20 cellular contexts compared by ENCODE assay signal in genomic region chr3:17162116-17162515, GRCh38.
DNase-seq lines count a peak whose midpoint lies in the region; ATAC-seq and TF ChIP-seq lines count a peak whose summit lies in the region.
"Had no signal": no experiment of that assay in that cellular context is flagged by ENCODE, and none has a peak within 500 bp of the region (broad histone marks: within the 10 kb centered on the region; RNA-seq: fewer than 3 reads in every experiment).

No MANE protein-coding gene starts in this region.

- peaks cover 55% of the 10 kb centered on the region for H3K36me3 Mint-ChIP-seq in activated CD8-positive, alpha-beta T cell treated with anti-CD3 and anti-CD28 coated beads, Interleukin-2, amount 10 ng/mL, durations not matched to agents 7 days and 5 days (ENCODE audit: low read depth)
- H3K36me3 Mint-ChIP-seq in activated CD8-positive, alpha-beta T cell treated with anti-CD3 and anti-CD28 coated beads for 36 hours (ENCODE audit: low read depth): peaks cover 10% of the 10 kb centered on the region
- H3K36me3 Mint-ChIP-seq in T-helper 17 cell (ENCODE audit: low read depth) (no peaks in the 10 kb centered on the region), neural crest cell (ENCODE audit: low read depth) (no peaks in the 10 kb centered on the region)

- H3K9me3 Mint-ChIP-seq in activated CD8-positive, alpha-beta T cell treated with anti-CD3 and anti-CD28 coated beads, Interleukin-2, amount 10 ng/mL, durations not matched to agents 7 days and 5 days (ENCODE audit: insufficient read depth): no peaks in the 10 kb centered on the region
- no peaks in the 10 kb centered on the region for H3K9me3 Mint-ChIP-seq in activated CD8-positive, alpha-beta T cell treated with anti-CD3 and anti-CD28 coated beads for 36 hours
- H3K9me3 Mint-ChIP-seq in neural crest cell: no peaks in the 10 kb centered on the region
- H3K9me3 Mint-ChIP-seq: HFFc6 had no signal

- H3K27ac Mint-ChIP-seq in activated CD8-positive, alpha-beta T cell treated with anti-CD3 and anti-CD28 coated beads, Interleukin-2, amount 10 ng/mL, durations not matched to agents 7 days and 5 days: peak overlapping the region; percentile 32
- H3K27ac Mint-ChIP-seq in activated CD8-positive, alpha-beta T cell treated with anti-CD3 and anti-CD28 coated beads for 36 hours: no peak overlapping the region
- peak overlapping the region; percentile 59 for H3K27ac Mint-ChIP-seq in T-helper 17 cell
- H3K27ac Mint-ChIP-seq in neural crest cell (ENCODE audit: unreplicated experiment): peak overlapping the region; percentile 67
- H3K27ac Mint-ChIP-seq: HFFc6 had no signal

- intact Hi-C loops in activated CD8-positive, alpha-beta T cell treated with anti-CD3 and anti-CD28 coated beads for 36 hours (cut with micrococcal nuclease): no loop called here

- no peaks in the 10 kb centered on the region for H3K27me3 Mint-ChIP-seq in activated CD8-positive, alpha-beta T cell treated with anti-CD3 and anti-CD28 coated beads, Interleukin-2, amount 10 ng/mL, durations not matched to agents 7 days and 5 days (ENCODE audit: low read depth)
- H3K27me3 Mint-ChIP-seq in activated CD8-positive, alpha-beta T cell treated with anti-CD3 and anti-CD28 coated beads for 36 hours: no peaks in the 10 kb centered on the region
- no peaks in the 10 kb centered on the region for H3K27me3 Mint-ChIP-seq in T-helper 17 cell
- no peaks in the 10 kb centered on the region for H3K27me3 Mint-ChIP-seq in neural crest cell (ENCODE audit: low read depth)

- H3K4me3 Mint-ChIP-seq in activated CD8-positive, alpha-beta T cell treated with anti-CD3 and anti-CD28 coated beads, Interleukin-2, amount 10 ng/mL, durations not matched to agents 7 days and 5 days: no peak overlapping the region
- no peak overlapping the region for H3K4me3 Mint-ChIP-seq in activated CD8-positive, alpha-beta T cell treated with anti-CD3 and anti-CD28 coated beads for 36 hours
- no peak overlapping the region for H3K4me3 Mint-ChIP-seq in T-helper 17 cell
- H3K4me3 Mint-ChIP-seq in neural crest cell: no peak overlapping the region
- H3K4me3 Mint-ChIP-seq: HFFc6 had no signal

- CTCF ChIA-PET in activated CD8-positive, alpha-beta T cell treated with anti-CD3 and anti-CD28 coated beads, Interleukin-2, amount 10 ng/mL, durations not matched to agents 7 days and 5 days (lab: Charles Lee): no interaction called here
- CTCF ChIA-PET in activated CD8-positive, alpha-beta T cell treated with anti-CD3 and anti-CD28 coated beads for 36 hours (lab: Charles Lee): interaction anchor here (1.0 kb wide), 1 partner anchor 13 kb away, joined by 3 read pairs; no protein-coding TSS in a partner anchor

- POLR2A ChIA-PET in activated CD8-positive, alpha-beta T cell treated with anti-CD3 and anti-CD28 coated beads, Interleukin-2, amount 10 ng/mL, durations not matched to agents 7 days and 5 days (lab: Charles Lee): no interaction called here
- POLR2A ChIA-PET in activated CD8-positive, alpha-beta T cell treated with anti-CD3 and anti-CD28 coated beads for 36 hours (lab: Charles Lee): interaction anchor here (1.0 kb wide), 1 partner anchor 18 kb away, joined by 3 read pairs; no protein-coding TSS in a partner anchor

- no peak for ATAC-seq in activated CD8-positive, alpha-beta T cell treated with anti-CD3 and anti-CD28 coated beads, Interleukin-2, amount 10 ng/mL, durations not matched to agents 7 days and 5 days
- no peak for ATAC-seq in activated CD8-positive, alpha-beta T cell treated with anti-CD3 and anti-CD28 coated beads for 36 hours
- ATAC-seq in T-helper 17 cell: no peak
- ATAC-seq in stimulated activated naive CD8-positive, alpha-beta T cell treated with anti-CD3 and anti-CD28 coated beads, Interleukin-15, Interleukin-2, amounts not matched to agents 100 U/mL and 50 U/mL, for 24 hours: no peak

- H3K9me3 ChIP-seq in T-helper 17 cell (ENCODE audit: control insufficient read depth, low read length, poor library complexity, severe bottlenecking): no peaks in the 10 kb centered on the region
- H3K9me3 ChIP-seq: HAP-1, MG63, SJSA1 had no signal

- no peak for DNase-seq in activated CD8-positive, alpha-beta T cell treated with anti-CD3 and anti-CD28 coated beads, Interleukin-2, amount 10 ng/mL, durations not matched to agents 7 days and 5 days
- DNase-seq in activated CD8-positive, alpha-beta T cell treated with anti-CD3 and anti-CD28 coated beads for 36 hours: no peak
- DNase-seq in DMS 273 treated with DMSO at 0.1 percent for 48 hours (lab: John Stamatoyannopoulos, UW): peak; percentile 60
- no peak for DNase-seq in T-helper 17 cell
- no peak for DNase-seq in neural crest cell (ENCODE audit: low read depth, low spot score)
- no peak for DNase-seq in activated CD4-positive, alpha-beta T cell treated with anti-CD3 and anti-CD28 coated beads for 48 hours
- no peak for DNase-seq in stimulated activated naive CD8-positive, alpha-beta T cell treated with anti-CD3 and anti-CD28 coated beads, Interleukin-15, Interleukin-2, amounts not matched to agents 100 U/mL and 50 U/mL, for 24 hours
- DNase-seq: Calu3, GOT3, HFFc6, IMR-90, KG1, MG63, NCI-H1105 treated with DMSO at 0.1 percent for 48 hours, NCI-H2081, NCI-H345, NCI-H524 treated with DMSO at 0.1 percent for 48 hours, NCI-H774 had no signal

- no peak for TF ChIP-seq CTCF in activated CD8-positive, alpha-beta T cell treated with anti-CD3 and anti-CD28 coated beads for 36 hours (IDR thresholded peaks at IDR 0.05)
- no peak for TF ChIP-seq CTCF in neural crest cell (conservative IDR thresholded peaks at IDR 0.05)

- peaks cover 20% of the 10 kb centered on the region for H3K4me1 Mint-ChIP-seq in activated CD8-positive, alpha-beta T cell treated with anti-CD3 and anti-CD28 coated beads, Interleukin-2, amount 10 ng/mL, durations not matched to agents 7 days and 5 days (ENCODE audit: low read depth)
- H3K4me1 Mint-ChIP-seq in activated CD8-positive, alpha-beta T cell treated with anti-CD3 and anti-CD28 coated beads for 36 hours (ENCODE audit: low read depth): peaks cover 14% of the 10 kb centered on the region
- H3K4me1 Mint-ChIP-seq in T-helper 17 cell (peaks cover 2% of the 10 kb centered on the region), neural crest cell (no peaks in the 10 kb centered on the region)
